Comparison of ENCODE assay signal across 1 cellular context in genomic region chr13:51804295-51805172, GRCh38.
TF ChIP-seq lines count a peak whose summit lies in the region.

No MANE protein-coding gene starts in this region.

TF ChIP-seq in K562, 482 proteins besides CTCF, POLR2A, EP300 and RAD21 (continued from another document and continues in another):
- TF ChIP-seq MGA (IDR thresholded peaks at IDR 0.05) (peak; percentile 58), ZNF263 (CRISPR knock-in tag; IDR thresholded peaks at IDR 0.05; ENCODE audit: borderline replicate concordance) (no peak), MCM2 (IDR thresholded peaks at IDR 0.05; ENCODE audit: low read depth) (no peak), NR1H2 (CRISPR knock-in tag; IDR thresholded peaks at IDR 0.05) (no peak), MITF (IDR thresholded peaks at IDR 0.05) (no peak), BHLHE40 (IDR thresholded peaks at IDR 0.05; ENCODE audit: low read length) (no peak), FOXA3 (CRISPR knock-in tag; conservative IDR thresholded peaks at IDR 0.05 in 1 of 2, IDR thresholded peaks at IDR 0.05 in 1 of 2) (no peak), ZC3H4 (CRISPR knock-in tag; IDR thresholded peaks at IDR 0.05; ENCODE audit: borderline replicate concordance) (0 out of 2 replicates have a peak, but pooled peaks have one; percentile 33), ZNF124 (CRISPR knock-in tag; IDR thresholded peaks at IDR 0.05) (no peak), ZNF668 (CRISPR knock-in tag; IDR thresholded peaks at IDR 0.05) (no peak), HNRNPL (IDR thresholded peaks at IDR 0.05; ENCODE audit: low read depth, low read length) (no peak), CTCFL (IDR thresholded peaks at IDR 0.05; ENCODE audit: borderline replicate concordance, insufficient read depth, low read depth, low read length, poor library complexity, severe bottlenecking) (no peak), FOXP4 (CRISPR knock-in tag; IDR thresholded peaks at IDR 0.05; ENCODE audit: borderline replicate concordance) (no peak), TAF1 (IDR thresholded peaks at IDR 0.05; ENCODE audit: control insufficient read depth, extremely low read depth, insufficient read depth, low read length, severe bottlenecking) (peak; percentile 26), ZBTB1 (CRISPR knock-in tag; IDR thresholded peaks at IDR 0.05; ENCODE audit: borderline replicate concordance, low read depth) (0 out of 2 replicates have a peak, but pooled peaks have one; percentile 2), PHF8 (IDR thresholded peaks at IDR 0.05; ENCODE audit: borderline replicate concordance, low read length) (peak; percentile 51; the same call in 1 of the 2 replicates), ATF7 (IDR thresholded peaks at IDR 0.05) (0 out of 2 replicates have a peak, but pooled peaks have one; percentile 8), ZNF143 (CRISPR knock-in tag; IDR thresholded peaks at IDR 0.05) (no peak), ETS2 (tag; IDR thresholded peaks at IDR 0.05; ENCODE audit: borderline replicate concordance, poor library complexity, severe bottlenecking) (no peak), U2AF2 (optimal IDR thresholded peaks at IDR 0.05; ENCODE audit: low read depth, low read length) (no peak), AFF1 (IDR thresholded peaks at IDR 0.05; ENCODE audit: low read depth in 1 of 2, partially characterized antibody in 2 of 2) (peak in 1 of 2 experiments; percentile 27), CHAMP1 (IDR thresholded peaks at IDR 0.05) (no peak), RNF2 (IDR thresholded peaks at IDR 0.05) (no peak), MCM7 (IDR thresholded peaks at IDR 0.05) (no peak), ARID2 (IDR thresholded peaks at IDR 0.05) (no peak), ELF1 (tag; IDR thresholded peaks at IDR 0.05) (no peak), NCOA6 (IDR thresholded peaks at IDR 0.05) (no peak), POLR2B (IDR thresholded peaks at IDR 0.05; ENCODE audit: low read depth, partially characterized antibody) (peak; percentile 46)
